In genomic region chr11:110453684-110454354, GRCh38 we compare ENCODE assay signal across 11 cellular contexts. TPM values are rescaled to one million over a fixed set of nuclear protein-coding genes. Genes with fewer than 3 reads are reported as not detected.
A peak's percentile ranks its signal among the peaks of the same experiment; 100 is the strongest.
DNase-seq lines count a peak whose midpoint lies in the region; ATAC-seq, FAIRE-seq and TF ChIP-seq lines count a peak whose summit lies in the region.
"Had no signal": no experiment of that assay in that cellular context is flagged by ENCODE, and none has a peak within 500 bp of the region (broad histone marks: within the 10 kb centered on the region; RNA-seq: fewer than 3 reads in every experiment).

No MANE protein-coding gene starts in this region.

- TF ChIP-seq CTCF in GM12878 (IDR thresholded peaks at IDR 0.05 in 2 of 3, conservative IDR thresholded peaks at IDR 0.05 in 1 of 3; ENCODE audit: control insufficient read depth in 2 of 3, extremely low read depth in 1 of 3, insufficient read depth in 1 of 3, low read depth in 3 of 3, low read length in 3 of 3): no peak

- FAIRE-seq in GM12878 (lab: Jason Lieb, UNC): peak; percentile 56

- SMC1A ChIA-PET in GM12878 (lab: Charles Lee; ENCODE audit: uncharacterized antibody, unreplicated experiment): interaction anchor here (0.8 to 3.5 kb wide), 11 partner anchors 8 to 775 kb away, joined by 3 to 12 read pairs (median 3); partner anchors contain the start of gene FDX1

- ATAC-seq in GM18873 (IDR thresholded peaks at IDR 0.05; ENCODE audit: low FRiP score, unreplicated experiment) (peak; percentile 78), GM21528 (IDR thresholded peaks at IDR 0.05; ENCODE audit: low FRiP score, unreplicated experiment) (peak; percentile 77), HG03135 (IDR thresholded peaks at IDR 0.05; ENCODE audit: unreplicated experiment) (peak; percentile 85), GM12878 (peak; percentile 97)

- TF ChIP-seq EP300 in GM12878 (IDR thresholded peaks at IDR 0.05; ENCODE audit: borderline replicate concordance in 1 of 2, control insufficient read depth in 1 of 2, low read depth in 2 of 2, low read length in 2 of 2): peak in 1 of 2 experiments; percentile 56; a peak in 2 of 4 replicates

- no peak for DNase-seq in GM12878 (ENCODE audit: low read depth, low spot score)
- DNase-seq in NCI-H510A treated with DMSO at 0.1 percent for 48 hours (lab: John Stamatoyannopoulos, UW): no peak
- DNase-seq in inferior parietal cortex (ENCODE audit: extremely low spot score): no peak
- no peak for DNase-seq in activated effector memory CD4-positive, alpha-beta T cell treated with Interleukin-2 at 50 U/mL for 16 hours
- no peak for DNase-seq in GOT3 (lab: John Stamatoyannopoulos, UW)
- DNase-seq: activated gamma-delta T cell; stimulated activated CD8-positive, alpha-beta memory T cell treated with anti-CD3 and anti-CD28 coated beads, Interleukin-4, amount 100 ng/mL, for 48 hours had no signal

- 15% methylated on average over 5 of the region's 5 CpGs for WGBS in GM12878 (ENCODE audit: insufficient coverage, insufficient replicate concordance, low lambda C conversion rate, missing lambda C conversion rate)

- TF ChIP-seq POLR2A in GM12878 (IDR thresholded peaks at IDR 0.05; ENCODE audit: low read depth, low read length): no peak

- no peak overlapping the region for H3K27ac ChIP-seq in GM12878 (ENCODE audit: control insufficient read depth, insufficient read depth)
- H3K27ac ChIP-seq: hepatocyte had no signal

- no peak for TF ChIP-seq RAD21 in GM12878 (IDR thresholded peaks at IDR 0.05; ENCODE audit: insufficient read depth, low read depth, low read length)

- RAD21 ChIA-PET in GM12878 (lab: Charles Lee; ENCODE audit: unreplicated experiment): interaction anchor here (0.9 to 1.0 kb wide), 3 partner anchors 11 to 772 kb away, joined by 4 to 6 read pairs (median 5); no protein-coding TSS in a partner anchor

- in situ Hi-C loops in GM12878 (cut with MboI): loop anchor here (10.0 kb wide), 1 partner anchor 991 kb away; no protein-coding TSS in a partner anchor

- no peak overlapping the region for H3K4me2 ChIP-seq in GM12878 (ENCODE audit: control insufficient read depth, insufficient read depth)
- H3K4me2 ChIP-seq: hepatocyte had no signal

- H3K9ac ChIP-seq in GM12878 (ENCODE audit: control insufficient read depth, insufficient read depth, low read length): no peak overlapping the region

- H2AFZ ChIP-seq in GM12878 (ENCODE audit: control insufficient read depth, low read depth, low read length): no peak overlapping the region
- H2AFZ ChIP-seq: hepatocyte had no signal

- H3K27me3 ChIP-seq in GM12878 (replicated peaks in 1 of 2; ENCODE audit: control insufficient read depth in 2 of 2, insufficient read depth in 2 of 2, low read length in 1 of 2): no peaks in the 10 kb centered on the region
- H3K27me3 ChIP-seq: hepatocyte had no signal

- no peak overlapping the region for H3K4me3 ChIP-seq in GM12878
- H3K4me3 ChIP-seq: hepatocyte had no signal

- BruUV-seq in GM12878 (replicated peaks; lab: Mats Ljungman, UMichigan): no TSS peak

- POLR2A ChIA-PET in GM12878 (lab: Charles Lee): interaction anchor here (0.6 kb wide), 1 partner anchor 13 kb away, joined by 5 read pairs; no protein-coding TSS in a partner anchor

- H3K36me3 ChIP-seq in GM12878 (ENCODE audit: control insufficient read depth in 2 of 2, insufficient read depth in 2 of 2, low read length in 1 of 2): no peaks in the 10 kb centered on the region; a peak in 1 of 4 replicates

- CTCF ChIA-PET in GM12878 (lab: Yijun Ruan, JAX): interaction anchor here (0.7 to 2.0 kb wide), 6 partner anchors 16 to 775 kb away, joined by 3 to 8 read pairs (median 3); partner anchors contain the start of gene FDX1

- H3K4me1 ChIP-seq in GM12878 (ENCODE audit: control insufficient read depth, insufficient read depth, low read length): peaks cover 19% of the 10 kb centered on the region

- no peaks in the 10 kb centered on the region for H4K20me1 ChIP-seq in GM12878 (ENCODE audit: control insufficient read depth, insufficient read depth)

- intact Hi-C loops in GM12878 (cut with micrococcal nuclease; ENCODE audit: unreplicated experiment): loop anchor here (5.0 kb wide), 1 partner anchor 73 kb away; no protein-coding TSS in a partner anchor

- H3K9me3 ChIP-seq in GM12878 (replicated peaks; ENCODE audit: control insufficient read depth, insufficient read depth, low read length): no peaks in the 10 kb centered on the region

- no peaks in the 10 kb centered on the region for H3K79me2 ChIP-seq in GM12878 (ENCODE audit: control insufficient read depth, insufficient read depth, low read length)

TF ChIP-seq in GM12878, 131 proteins besides CTCF, POLR2A, EP300 and RAD21 (continues in another document):
- TF ChIP-seq YY1 (IDR thresholded peaks at IDR 0.05; ENCODE audit: low read depth, low read length): no peak
- no peak for TF ChIP-seq HCFC1 (IDR thresholded peaks at IDR 0.05; ENCODE audit: low read length)
- TF ChIP-seq, protein P1, sequence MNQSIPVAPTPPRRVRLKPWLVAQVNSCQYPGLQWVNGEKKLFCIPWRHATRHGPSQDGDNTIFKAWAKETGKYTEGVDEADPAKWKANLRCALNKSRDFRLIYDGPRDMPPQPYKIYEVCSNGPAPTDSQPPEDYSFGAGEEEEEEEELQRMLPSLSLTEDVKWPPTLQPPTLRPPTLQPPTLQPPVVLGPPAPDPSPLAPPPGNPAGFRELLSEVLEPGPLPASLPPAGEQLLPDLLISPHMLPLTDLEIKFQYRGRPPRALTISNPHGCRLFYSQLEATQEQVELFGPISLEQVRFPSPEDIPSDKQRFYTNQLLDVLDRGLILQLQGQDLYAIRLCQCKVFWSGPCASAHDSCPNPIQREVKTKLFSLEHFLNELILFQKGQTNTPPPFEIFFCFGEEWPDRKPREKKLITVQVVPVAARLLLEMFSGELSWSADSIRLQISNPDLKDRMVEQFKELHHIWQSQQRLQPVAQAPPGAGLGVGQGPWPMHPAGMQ (IDR thresholded peaks at IDR 0.05; ENCODE audit: borderline replicate concordance): no peak
- no peak for TF ChIP-seq PKNOX1 (IDR thresholded peaks at IDR 0.05)
- TF ChIP-seq, protein P2, sequence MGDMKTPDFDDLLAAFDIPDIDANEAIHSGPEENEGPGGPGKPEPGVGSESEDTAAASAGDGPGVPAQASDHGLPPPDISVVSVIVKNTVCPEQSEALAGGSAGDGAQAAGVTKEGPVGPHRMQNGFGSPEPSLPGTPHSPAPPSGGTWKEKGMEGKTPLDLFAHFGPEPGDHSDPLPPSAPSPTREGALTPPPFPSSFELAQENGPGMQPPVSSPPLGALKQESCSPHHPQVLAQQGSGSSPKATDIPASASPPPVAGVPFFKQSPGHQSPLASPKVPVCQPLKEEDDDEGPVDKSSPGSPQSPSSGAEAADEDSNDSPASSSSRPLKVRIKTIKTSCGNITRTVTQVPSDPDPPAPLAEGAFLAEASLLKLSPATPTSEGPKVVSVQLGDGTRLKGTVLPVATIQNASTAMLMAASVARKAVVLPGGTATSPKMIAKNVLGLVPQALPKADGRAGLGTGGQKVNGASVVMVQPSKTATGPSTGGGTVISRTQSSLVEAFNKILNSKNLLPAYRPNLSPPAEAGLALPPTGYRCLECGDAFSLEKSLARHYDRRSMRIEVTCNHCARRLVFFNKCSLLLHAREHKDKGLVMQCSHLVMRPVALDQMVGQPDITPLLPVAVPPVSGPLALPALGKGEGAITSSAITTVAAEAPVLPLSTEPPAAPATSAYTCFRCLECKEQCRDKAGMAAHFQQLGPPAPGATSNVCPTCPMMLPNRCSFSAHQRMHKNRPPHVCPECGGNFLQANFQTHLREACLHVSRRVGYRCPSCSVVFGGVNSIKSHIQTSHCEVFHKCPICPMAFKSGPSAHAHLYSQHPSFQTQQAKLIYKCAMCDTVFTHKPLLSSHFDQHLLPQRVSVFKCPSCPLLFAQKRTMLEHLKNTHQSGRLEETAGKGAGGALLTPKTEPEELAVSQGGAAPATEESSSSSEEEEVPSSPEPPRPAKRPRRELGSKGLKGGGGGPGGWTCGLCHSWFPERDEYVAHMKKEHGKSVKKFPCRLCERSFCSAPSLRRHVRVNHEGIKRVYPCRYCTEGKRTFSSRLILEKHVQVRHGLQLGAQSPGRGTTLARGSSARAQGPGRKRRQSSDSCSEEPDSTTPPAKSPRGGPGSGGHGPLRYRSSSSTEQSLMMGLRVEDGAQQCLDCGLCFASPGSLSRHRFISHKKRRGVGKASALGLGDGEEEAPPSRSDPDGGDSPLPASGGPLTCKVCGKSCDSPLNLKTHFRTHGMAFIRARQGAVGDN (IDR thresholded peaks at IDR 0.05): no peak
- TF ChIP-seq POLR2AphosphoS5 (IDR thresholded peaks at IDR 0.05; ENCODE audit: low read length): no peak
- no peak for TF ChIP-seq KLF5 (IDR thresholded peaks at IDR 0.05; ENCODE audit: partially characterized antibody)
- no peak for TF ChIP-seq RBBP5 (conservative IDR thresholded peaks at IDR 0.05)

RNA-seq across cellular contexts. Expression of gene FDX1, which starts 24.1 kb away (rescaled TPM):
- 3.5 and 3.7 TPM in 2 replicates for total RNA-seq in GM12878 (2013; cell fraction: nucleolus; rRNA removed)
- 5.7 and 6.6 TPM in 2 replicates for total RNA-seq in GM12878 (2014; rRNA removed)
- total RNA-seq in GM12878 (2014; rRNA removed; fragmentation: Illumina TruSeq; extraction: Trizol): 6.1 and 6.3 TPM in 2 replicates
- 8.1 and 9.4 TPM in 2 replicates for total RNA-seq in GM12878 (2021)
- polyA plus RNA-seq in GM12878 (2011; ENCODE audit: low read depth): 2.8 TPM
- polyA plus RNA-seq in GM12878 (2011; rRNA removed): 9.9 and 12.1 TPM in 2 replicates
- polyA plus RNA-seq in GM12878 (2011; cell fraction: cytosol; rRNA removed): 3.3 and 3.6 TPM in 2 replicates
- polyA plus RNA-seq in GM12878 (2011; cell fraction: nucleus; rRNA removed): 2.3 and 3.3 TPM in 2 replicates
- 5.3 and 6.1 TPM in 2 replicates for polyA plus RNA-seq in GM12878 (2012)
- 5.0 and 5.4 TPM in 2 replicates for polyA plus RNA-seq in GM12878 (2014; fragmentation: Illumina TruSeq; extraction: Trizol)
- polyA plus RNA-seq in GM12878 (2014; fragmentation: Nextera tagmentation; extraction: Ambion mirVana): 1 to 10 TPM; 3.9 to 9.6 TPM
- polyA plus RNA-seq in GM12878 (2014; rRNA removed): 5.7 and 6.9 TPM in 2 replicates
- polyA plus RNA-seq in GM12878 (2016; fragmentation: Nextera tagmentation; extraction: Ambion mirVana): 10 to 100 TPM; 19.3 to 20.3 TPM
- polyA minus RNA-seq in GM12878 (2011; rRNA and poly(A)+ RNA removed): 2.5 and 4.2 TPM in 2 replicates
- polyA minus RNA-seq in GM12878 (2011; cell fraction: cytosol; rRNA and poly(A)+ RNA removed): 1.5 and 2.4 TPM in 2 replicates
- 0.73 and 2.5 TPM in 2 replicates for polyA minus RNA-seq in GM12878 (2011; cell fraction: nucleus; rRNA and poly(A)+ RNA removed)
